1 cellular context compared by ENCODE assay signal in genomic region chr22:38266120-38266519, GRCh38.
TF ChIP-seq lines count a peak whose summit lies in the region.

No MANE protein-coding gene starts in this region.

TF ChIP-seq in K562, 482 proteins besides CTCF, POLR2A, EP300 and RAD21 (continued from another document and continues in another):
- TF ChIP-seq ZNF407 (IDR thresholded peaks at IDR 0.05; ENCODE audit: low read depth): no peak
- TF ChIP-seq ZNF740 (CRISPR knock-in tag; IDR thresholded peaks at IDR 0.05): 0 out of 2 replicates have a peak, but pooled peaks have one; percentile 33
- TF ChIP-seq ZNF740 (tag; IDR thresholded peaks at IDR 0.05): no peak
- TF ChIP-seq ZNF551 (CRISPR knock-in tag; IDR thresholded peaks at IDR 0.05): no peak
- no peak for TF ChIP-seq MED1 (CRISPR knock-in tag; IDR thresholded peaks at IDR 0.05; ENCODE audit: borderline replicate concordance)
- TF ChIP-seq ZNF449 (CRISPR knock-in tag; IDR thresholded peaks at IDR 0.05): no peak
- no peak for TF ChIP-seq MAZ (CRISPR knock-in tag; conservative IDR thresholded peaks at IDR 0.05 in 1 of 2, IDR thresholded peaks at IDR 0.05 in 1 of 2)
- no peak for TF ChIP-seq ZNF121 (CRISPR knock-in tag; conservative IDR thresholded peaks at IDR 0.05)
- TF ChIP-seq PHB2 (IDR thresholded peaks at IDR 0.05; ENCODE audit: low read depth): no peak
- no peak for TF ChIP-seq ZNF830 (CRISPR knock-in tag; IDR thresholded peaks at IDR 0.05)
- no peak for TF ChIP-seq HES1 (IDR thresholded peaks at IDR 0.05; ENCODE audit: low read depth)
- TF ChIP-seq ZNF12 (CRISPR knock-in tag; IDR thresholded peaks at IDR 0.05): no peak
- no peak for TF ChIP-seq THAP12 (CRISPR knock-in tag; IDR thresholded peaks at IDR 0.05)
- no peak for TF ChIP-seq TCF7L2 (IDR thresholded peaks at IDR 0.05; ENCODE audit: low read depth, low read length)
- TF ChIP-seq ZC3H8 (IDR thresholded peaks at IDR 0.05): no peak
- TF ChIP-seq TEAD1 (CRISPR knock-in tag; IDR thresholded peaks at IDR 0.05): no peak
- TF ChIP-seq PCBP1 (IDR thresholded peaks at IDR 0.05; ENCODE audit: low read depth, low read length, poor library complexity, severe bottlenecking): no peak
- TF ChIP-seq ZNF133 (CRISPR knock-in tag; IDR thresholded peaks at IDR 0.05): no peak
- TF ChIP-seq MYC (IDR thresholded peaks at IDR 0.05; ENCODE audit: low read depth, low read length): peak; percentile 71; the same call in 1 of the 2 replicates
- no peak for TF ChIP-seq MYC (CRISPR knock-in tag; IDR thresholded peaks at IDR 0.05; ENCODE audit: borderline replicate concordance, low read depth)
- peak; percentile 93 for TF ChIP-seq ESRRA (IDR thresholded peaks at IDR 0.05; ENCODE audit: borderline replicate concordance, low read depth)
- no peak for TF ChIP-seq ZNF280A (IDR thresholded peaks at IDR 0.05; ENCODE audit: low read depth, partially characterized antibody)
- no peak for TF ChIP-seq SRSF7 (optimal IDR thresholded peaks at IDR 0.05; ENCODE audit: low read depth, low read length)
- TF ChIP-seq ZNF436 (CRISPR knock-in tag; IDR thresholded peaks at IDR 0.05): no peak
- no peak for TF ChIP-seq ZNF174 (CRISPR knock-in tag; IDR thresholded peaks at IDR 0.05)
- TF ChIP-seq ARID1B (IDR thresholded peaks at IDR 0.05): peak; percentile 34; the same call in 1 of the 2 replicates
- no peak for TF ChIP-seq SRSF9 (IDR thresholded peaks at IDR 0.05; ENCODE audit: borderline replicate concordance, low read depth, low read length)
- no peak for TF ChIP-seq RBM22 (IDR thresholded peaks at IDR 0.05; ENCODE audit: low read depth, low read length, poor library complexity, severe bottlenecking)
- 0 out of 2 replicates have a peak, but pooled peaks have one; percentile 56 for TF ChIP-seq HDAC8 (tag; IDR thresholded peaks at IDR 0.05)
- peak in 1 of 2 experiments; percentile 44 for TF ChIP-seq AFF1 (IDR thresholded peaks at IDR 0.05; ENCODE audit: low read depth in 1 of 2, partially characterized antibody in 2 of 2)
- no peak for TF ChIP-seq ZNF511 (CRISPR knock-in tag; IDR thresholded peaks at IDR 0.05)
- no peak for TF ChIP-seq SIN3A (IDR thresholded peaks at IDR 0.05; ENCODE audit: borderline replicate concordance in 2 of 2, control insufficient read depth in 1 of 2, low read depth in 2 of 2, low read length in 2 of 2)
- no peak for TF ChIP-seq ZNF644 (tag; IDR thresholded peaks at IDR 0.05; ENCODE audit: low read depth)
- no peak for TF ChIP-seq EHMT2 (IDR thresholded peaks at IDR 0.05)
- no peak for TF ChIP-seq CBX1 (IDR thresholded peaks at IDR 0.05; ENCODE audit: low read depth)
- no peak for TF ChIP-seq CHD1 (IDR thresholded peaks at IDR 0.05; ENCODE audit: low read length)
- TF ChIP-seq CHD2 (IDR thresholded peaks at IDR 0.05; ENCODE audit: low read depth, low read length): no peak
